ENCODE assay signal across 13 cellular contexts in the genomic region with DNA sequence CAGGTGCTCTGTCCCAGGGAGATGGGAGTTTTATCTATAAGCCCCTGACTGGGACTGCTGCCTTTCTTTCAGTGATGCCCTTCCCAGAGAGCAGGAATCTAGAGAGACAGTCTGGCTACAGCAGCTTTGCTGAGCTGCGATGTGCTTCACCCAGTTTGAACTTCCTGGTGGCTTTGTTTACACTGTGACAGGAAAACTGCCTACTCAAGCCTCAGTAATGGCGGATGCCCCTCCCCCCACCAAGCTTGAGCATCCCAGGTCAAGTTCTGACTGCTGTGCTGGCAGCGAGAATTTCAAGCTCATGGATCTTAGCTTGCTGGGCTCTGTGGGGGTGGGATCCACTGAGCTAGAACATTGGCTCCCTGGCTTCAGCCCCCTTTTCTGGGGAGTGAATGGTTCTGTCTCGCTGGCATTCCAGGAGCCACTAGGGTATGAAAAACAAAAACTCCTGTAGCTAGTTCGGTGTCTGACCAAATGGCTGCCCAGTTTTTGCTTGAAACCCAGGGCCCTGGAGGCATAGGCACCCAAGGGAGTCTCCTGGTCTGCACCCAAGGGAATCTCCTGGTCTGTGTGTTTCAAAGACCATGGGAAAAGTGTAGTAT.
A peak's percentile ranks its signal among the peaks of the same experiment; 100 is the strongest.
DNase-seq lines count a peak whose midpoint lies in the region; ATAC-seq and TF ChIP-seq lines count a peak whose summit lies in the region.
"Had no signal": no experiment of that assay in that cellular context is flagged by ENCODE, and none has a peak within 500 bp of the region (broad histone marks: within the 10 kb centered on the region; RNA-seq: fewer than 3 reads in every experiment).

No MANE protein-coding gene starts in this region.

- intact Hi-C loops in PC-3 (cut with micrococcal nuclease) = no loop called here

- H3K4me3 ChIP-seq in PC-3 (ENCODE audit: low read length) = no peak overlapping the region
- H3K4me3 ChIP-seq: esophagus muscularis mucosa had no signal

- H3K4me2 ChIP-seq in PC-3 (ENCODE audit: low read length) = peak overlapping the region; percentile 41; the same call in 1 of the 2 replicates

- H3K27me3 ChIP-seq in PC-3 (ENCODE audit: low read length) = no peaks in the 10 kb centered on the region

- ATAC-seq in PC-3 (no peak; the same call in 1 of the 2 replicates), GM21381 (IDR thresholded peaks at IDR 0.05; ENCODE audit: unreplicated experiment) (no peak), GM19463 (IDR thresholded peaks at IDR 0.05; ENCODE audit: unreplicated experiment) (no peak)
- ATAC-seq: activated T-helper 17 cell treated with anti-CD3 and anti-CD28 coated beads, Interleukin-2, amount 50 U/mL, for 72 hours had no signal

- CTCF ChIA-PET in PC-3 (lab: Charles Lee) = no interaction called here

- H3F3A ChIP-seq in PC-3 (ENCODE audit: low read length, unreplicated experiment) = no peaks in the 10 kb centered on the region

- POLR2A ChIA-PET in PC-3 (lab: Charles Lee; ENCODE audit: unreplicated experiment) = no interaction called here

- no peak overlapping the region for H3K9ac ChIP-seq in PC-3 (ENCODE audit: low read length)

- no peaks in the 10 kb centered on the region for H3K79me2 ChIP-seq in PC-3 (ENCODE audit: low read length)

- H3K27ac ChIP-seq in PC-3 (ENCODE audit: low read length) (no peak overlapping the region), substantia nigra (ENCODE audit: low read depth, low read length, poor library complexity, severe bottlenecking) (no peak overlapping the region)
- H3K27ac ChIP-seq: esophagus muscularis mucosa, RWPE1 had no signal

- no peaks in the 10 kb centered on the region for H4K20me1 ChIP-seq in PC-3 (ENCODE audit: low read length)

- BruUV-seq in PC-3 (replicated peaks; lab: Mats Ljungman, UMichigan) = no TSS peak

- H3K4me1 ChIP-seq in PC-3 (ENCODE audit: insufficient read depth, low read length) = peaks cover 9% of the 10 kb centered on the region; the same call in 1 of the 2 replicates
- H3K4me1 ChIP-seq: esophagus muscularis mucosa had no signal

- H3K9me2 ChIP-seq in PC-3 (replicated peaks; ENCODE audit: low read length) = no peaks in the 10 kb centered on the region

- peak in 4 of 6 experiments; percentile 2 to 45 (median 22) for DNase-seq in stimulated activated naive CD4-positive, alpha-beta T cell (lab: John Stamatoyannopoulos, UW)
- no peak for DNase-seq in stimulated activated naive CD4-positive, alpha-beta T cell treated with Interleukin-2 at 50 U/mL for 16 hours (lab: John Stamatoyannopoulos, UW)
- peak; percentile 56 for DNase-seq in PC-3
- DNase-seq in iPS DF 19.7 (ENCODE audit: low read depth, low spot score) = peak; percentile 20
- DNase-seq in NCI-H1436 (lab: John Stamatoyannopoulos, UW) = no peak
- DNase-seq in substantia nigra (lab: John Stamatoyannopoulos, UW) = no peak
- DNase-seq: H7, KG1 had no signal

- peak overlapping the region; percentile 81 for H2AFZ ChIP-seq in PC-3 (ENCODE audit: low read length)

- H3K36me3 ChIP-seq in PC-3 (ENCODE audit: low read depth, low read length) = no peaks in the 10 kb centered on the region
- H3K36me3 ChIP-seq: esophagus muscularis mucosa had no signal

- no peaks in the 10 kb centered on the region for H3K9me3 ChIP-seq in PC-3 (ENCODE audit: low read length)

- no peak for TF ChIP-seq CTCF in PC-3 (conservative IDR thresholded peaks at IDR 0.05; ENCODE audit: low read depth, low read length)

Comparison
In these comparisons a context has a peak if more than half of its experiments do, and no peak if none do; other contexts are left out.
1. DNase-seq: peak in stimulated activated naive CD4-positive, alpha-beta T cell (4 of 6), PC-3 (single experiment) and iPS DF 19.7 (single experiment); none in stimulated activated naive CD4-positive, alpha-beta T cell treated with Interleukin-2 at 50 U/mL for 16 hours (single experiment), NCI-H1436 (single experiment) and substantia nigra (0 of 49).